ENCODE assay signal across 15 cellular contexts in the genomic region with DNA sequence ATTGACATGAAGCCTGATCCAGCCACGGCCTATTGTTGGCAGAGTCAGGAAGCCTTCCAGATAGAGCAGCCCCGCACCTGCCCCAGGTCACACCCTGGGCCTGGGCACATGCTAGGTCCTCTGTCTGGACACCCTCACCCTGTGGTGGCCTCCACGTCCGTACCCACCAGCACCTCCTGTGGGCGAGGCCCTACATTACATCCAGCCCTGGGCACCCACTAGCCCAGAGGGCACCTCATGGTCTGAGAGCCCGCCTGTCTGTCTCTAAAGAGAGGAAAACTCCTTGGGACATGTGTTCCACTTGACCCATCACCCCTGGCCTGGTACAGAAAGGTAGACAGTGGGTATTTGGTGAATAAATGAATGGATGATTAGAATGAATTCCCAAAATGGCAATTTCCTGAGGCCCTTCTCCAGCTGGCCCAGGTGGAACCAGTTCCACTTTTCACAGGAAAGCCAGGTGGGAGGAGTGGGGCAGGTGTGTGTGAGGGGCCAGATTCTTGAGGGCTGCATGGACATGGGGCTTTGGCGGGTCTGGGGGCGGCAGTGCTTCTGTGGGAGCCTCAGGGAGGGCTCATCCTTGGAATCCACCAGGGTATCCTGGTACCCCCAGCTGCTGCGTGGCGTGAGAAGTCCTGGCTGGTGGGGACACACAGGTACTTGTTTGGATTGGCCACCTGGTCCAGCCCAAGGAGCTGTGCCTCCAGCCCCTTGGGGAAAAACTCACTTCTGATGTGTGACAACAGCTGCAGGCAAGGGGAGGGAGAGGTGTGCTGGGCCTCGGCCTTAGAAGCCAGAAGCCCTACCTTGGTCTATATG. TPM values are rescaled to one million over a fixed set of nuclear protein-coding genes. Genes with fewer than 3 reads are reported as not detected.
DNase-seq lines count a peak whose midpoint lies in the region; FAIRE-seq and TF ChIP-seq lines count a peak whose summit lies in the region.
"Not testable (repeated sequence)": the region's sequence is repeated elsewhere in the genome, so short reads cannot be mapped to it uniquely, and the experiment has no call there.
"Had no signal": no experiment of that assay in that cellular context is flagged by ENCODE, and none has a peak within 500 bp of the region (broad histone marks: within the 10 kb centered on the region; RNA-seq: fewer than 3 reads in every experiment).

No MANE protein-coding gene starts in this region.

- not testable (repeated sequence) for H3K79me2 ChIP-seq in MM.1S (ENCODE audit: low read length); H1 (ENCODE audit: control insufficient read depth in 1 of 2, insufficient read depth in 2 of 2, low read length in 2 of 2)

- H4K91ac ChIP-seq in H1 (replicated peaks; ENCODE audit: insufficient read length, low read length) = not testable (repeated sequence)

- H3K4me3 ChIP-seq in BJ (ENCODE audit: low read depth, low read length); GM12875 (ENCODE audit: low read depth, low read length); MM.1S (ENCODE audit: low read length); H1 (ENCODE audit: extremely low read depth in 1 of 4, insufficient read depth in 2 of 4, low read depth in 3 of 4, low read length in 4 of 4): not testable (repeated sequence)

- H3K56ac ChIP-seq in H1 (replicated peaks; ENCODE audit: insufficient read length, low read depth, low read length) = not testable (repeated sequence)

- not testable (repeated sequence) for H2AK5ac ChIP-seq in H1 (ENCODE audit: low read depth, low read length)

- not testable (repeated sequence) for H3K27ac ChIP-seq in MM.1S (ENCODE audit: low read length); H1 (ENCODE audit: low read depth, low read length)

- in situ Hi-C loops in SK-MEL-5 (cut with HindIII; ENCODE audit: low pct_unique_long_range_greater_than_20kb, low sequenced_read_pairs) = not testable (repeated sequence)

- H3K27me3 ChIP-seq in BJ (ENCODE audit: control insufficient read depth, insufficient read depth, low read length); MM.1S (replicated peaks; ENCODE audit: insufficient read depth, low read length); H1 (replicated peaks in 1 of 4; ENCODE audit: control insufficient read depth in 3 of 4, extremely low read depth in 1 of 4, insufficient read depth in 3 of 4, low read length in 3 of 4): not testable (repeated sequence)

- TF ChIP-seq CTCF in BJ (IDR thresholded peaks at IDR 0.05; ENCODE audit: insufficient read depth, low read depth, low read length) (peak; percentile 17; the same call in 1 of the 2 replicates), GM12875 (IDR thresholded peaks at IDR 0.05; ENCODE audit: borderline replicate concordance, insufficient read depth, low read depth, low read length) (peak; percentile 33; the same call in 1 of the 2 replicates), MM.1S (IDR thresholded peaks at IDR 0.05; ENCODE audit: low read length) (peak; percentile 25), H1 (IDR thresholded peaks at IDR 0.05; ENCODE audit: control extremely low read depth in 1 of 3, insufficient read depth in 1 of 3, low read depth in 1 of 3, low read length in 3 of 3) (peak; percentile 47 to 57 (median 57))

- H3K4me1 ChIP-seq in MM.1S (ENCODE audit: low read length); H1 (replicated peaks in 1 of 4; ENCODE audit: control insufficient read depth in 3 of 4, insufficient read depth in 4 of 4, low read length in 3 of 4): not testable (repeated sequence)

- not testable (repeated sequence) for TF ChIP-seq EP300 in H1 (IDR thresholded peaks at IDR 0.05; ENCODE audit: borderline replicate concordance in 1 of 2, low read depth in 2 of 2, low read length in 2 of 2)

- not testable (repeated sequence) for H3K4me2 ChIP-seq in MM.1S (ENCODE audit: low read depth, low read length); H1 (ENCODE audit: insufficient read depth in 1 of 2, low read depth in 2 of 2, low read length in 2 of 2)

- not testable (repeated sequence) for H4K5ac ChIP-seq in H1 (ENCODE audit: insufficient read length, low read depth, low read length)

- not testable (repeated sequence) for H3K23ac ChIP-seq in H1 (ENCODE audit: insufficient read length)

- H2AFZ ChIP-seq in MM.1S (ENCODE audit: low read length); H1 (ENCODE audit: low read length): not testable (repeated sequence)

- POLR2A ChIA-PET in BJ (lab: Charles Lee); H1 (lab: Charles Lee; ENCODE audit: partially characterized antibody): not testable (repeated sequence)

- H2BK20ac ChIP-seq in H1 (ENCODE audit: low read length) = not testable (repeated sequence)

- not testable (repeated sequence) for H3K79me1 ChIP-seq in H1 (ENCODE audit: low read depth, low read length)

- H3K14ac ChIP-seq in H1 (ENCODE audit: insufficient read length) = not testable (repeated sequence)

- not testable (repeated sequence) for H2BK12ac ChIP-seq in H1 (ENCODE audit: low read depth, low read length)

- WGBS in H1 (ENCODE audit: extremely low coverage in 1 of 2, insufficient coverage in 1 of 2, insufficient read length in 1 of 2, insufficient replicate concordance in 2 of 2, low coverage in 1 of 2, low lambda C conversion rate in 2 of 2, missing lambda C conversion rate in 1 of 2), 2 experiments = 85% methylated on average over 11 of the region's 11 CpGs; no CpG with 5 or more reads in 1 of the 2 experiments

- H3K9ac ChIP-seq in MM.1S (ENCODE audit: low read length); H1 (replicated peaks in 1 of 4; ENCODE audit: extremely low read depth in 1 of 4, low read depth in 3 of 4, low read length in 3 of 4): not testable (repeated sequence)

- not testable (repeated sequence) for H3K9me2 ChIP-seq in MM.1S (replicated peaks; ENCODE audit: insufficient read depth, low read length)

- FAIRE-seq in H1 (lab: Jason Lieb, UNC) = not testable (repeated sequence)

- not testable (repeated sequence) for H3K36me3 ChIP-seq in BJ (ENCODE audit: control insufficient read depth, insufficient read depth, low read length); MM.1S (replicated peaks; ENCODE audit: insufficient read depth, low read length); H1 (ENCODE audit: control insufficient read depth in 2 of 4, insufficient read depth in 4 of 4, low read length in 3 of 4)

- not testable (repeated sequence) for H4K8ac ChIP-seq in H1 (ENCODE audit: extremely low read depth, insufficient read depth, low read length)

- not testable (repeated sequence) for H3K23me2 ChIP-seq in H1 (ENCODE audit: low read depth, low read length)

- CTCF ChIA-PET in BJ (lab: Yijun Ruan, JAX) = not testable (repeated sequence)
- CTCF ChIA-PET in H1 (lab: Charles Lee; ENCODE audit: partially characterized antibody) = interaction anchor here (0.6 to 3.7 kb wide), 13 partner anchors 12 to 763 kb away, joined by 3 to 38 read pairs (median 4); partner anchors contain the start of gene HEXA

- not testable (repeated sequence) for TF ChIP-seq POLR2A in H1 (IDR thresholded peaks at IDR 0.05; ENCODE audit: control extremely low read depth in 1 of 2, low read depth in 2 of 2, low read length in 2 of 2)

- TF ChIP-seq RAD21 in H1 (IDR thresholded peaks at IDR 0.05 in 1 of 2, conservative IDR thresholded peaks at IDR 0.05 in 1 of 2; ENCODE audit: low read depth in 2 of 2, low read length in 2 of 2) = peak; percentile 37 to 53; a peak in 3 of 4 replicates

- H3F3A ChIP-seq in MM.1S (ENCODE audit: insufficient read depth, low read length) = not testable (repeated sequence)

- H3K18ac ChIP-seq in H1 (ENCODE audit: extremely low read depth, low read length) = not testable (repeated sequence)

- H4K20me1 ChIP-seq in MM.1S (ENCODE audit: insufficient read depth, low read length); H1 (replicated peaks in 1 of 2; ENCODE audit: control insufficient read depth in 1 of 2, insufficient read depth in 2 of 2, low read length in 2 of 2): not testable (repeated sequence)

- not testable (repeated sequence) for DNase-seq in BJ (ENCODE audit: low read depth); MM.1S
- DNase-seq in SK-MEL-5 (ENCODE audit: low read depth, low spot score) (peak; percentile 32), activated T-cell treated with anti-CD3 and anti-CD28 coated beads for 48 hours (ENCODE audit: low read depth) (peak; percentile 18), H1 (ENCODE audit: low read depth in 1 of 2, low spot score in 2 of 2) (peak in 1 of 2 experiments; percentile 90), iPS-NIHi7 (ENCODE audit: extremely low spot score) (peak; percentile 36)
- DNase-seq in stimulated activated CD4-positive, alpha-beta T cell treated with anti-CD3 and anti-CD28 coated beads, Interleukin-2, amount 100 ng/mL, for 48 hours = peak; percentile 5 to 11

- not testable (repeated sequence) for H2BK15ac ChIP-seq in H1 (ENCODE audit: low read length)

- not testable (repeated sequence) for H3K9me3 ChIP-seq in MM.1S (replicated peaks; ENCODE audit: insufficient read depth, low read length); H1 (ENCODE audit: insufficient read depth in 2 of 2, low read depth in 1 of 2, low read length in 1 of 2)

- not testable (repeated sequence) for H2BK120ac ChIP-seq in H1 (replicated peaks; ENCODE audit: low read depth, low read length)

- not testable (repeated sequence) for H2BK5ac ChIP-seq in H1 (ENCODE audit: low read depth, low read length)

- not testable (repeated sequence) for H3K4ac ChIP-seq in H1 (replicated peaks; ENCODE audit: insufficient read length, low read depth, low read length)

RNA-seq across cellular contexts. Expression of gene GOLGA6B, which starts 26.0 kb away (rescaled TPM):
- polyA plus RNA-seq in BJ (2011; rRNA removed) (not detected in 2 replicates), H1 (2011; rRNA removed) (0.06 and 0.09 TPM in 2 replicates)
- polyA minus RNA-seq in BJ (2011; rRNA and poly(A)+ RNA removed) = not detected in 2 replicates
- total RNA-seq in SK-MEL-5 (2014; rRNA removed; shearing (Covaris generic)) = not detected in 2 replicates
- not detected in 2 replicates for polyA plus RNA-seq in SK-MEL-5 (2015; cell fraction: cytosol; rRNA removed)
- not detected in 2 replicates for polyA plus RNA-seq in SK-MEL-5 (2015; cell fraction: nucleus; rRNA removed)
- not detected in 2 replicates for total RNA-seq in H1 (2021; fragmentation: NEBNext Ultra II Directional; extraction: Animal tissue kit (Norgen Biotek cat#: 25700))
- polyA plus RNA-seq in H1 (2011; cell fraction: cytosol; rRNA removed) = 0.19 TPM
- polyA plus RNA-seq in H1 (2011; cell fraction: nucleus; rRNA removed) = 0.70 TPM
- 0.33 to 0.50 TPM (median 0.43 TPM) in 3 of 4 replicates, not detected in the other for polyA plus RNA-seq in H1 (2012, experiment 1 of 2)
- polyA plus RNA-seq in H1 (2012, experiment 2 of 2) = not detected
- 0.41 TPM for polyA plus RNA-seq in H1 (2013, experiment 1 of 2)
- 0.40 TPM for polyA plus RNA-seq in H1 (2013, experiment 2 of 2)
- polyA minus RNA-seq in H1 (2011; rRNA and poly(A)+ RNA removed) = 0.09 and 0.34 TPM in 2 replicates
- polyA minus RNA-seq in H1 (2011; cell fraction: cytosol; rRNA and poly(A)+ RNA removed) = not detected
- not detected for polyA minus RNA-seq in H1 (2011; cell fraction: nucleus; rRNA and poly(A)+ RNA removed)
- total RNA-seq: aorta; cerebellum; natural killer cell treated with Interleukin-12 subunit alpha and Interleukin-12 subunit beta and Interleukin-15 and Interleukin-18, amount 100 ng/mL, for 72 hours; posterior vena cava; T-helper 1 cell treated with Interleukin-12 subunit alpha and Interleukin-12 subunit beta and Interleukin-4 antibody, amounts not matched to agents 30 ng/mL and 1 ng/mL, for 36 hours had no signal
- polyA plus RNA-seq: aorta had no signal

RNA-seq across cellular contexts. Expression of gene HIGD2B, which starts 57.5 kb away (rescaled TPM):
- not detected in 2 replicates for polyA plus RNA-seq in BJ (2011; rRNA removed)
- not detected in 2 replicates for polyA minus RNA-seq in BJ (2011; rRNA and poly(A)+ RNA removed)
- 0.11 TPM in 1 of 2 replicates, not detected in the other for total RNA-seq in SK-MEL-5 (2014; rRNA removed; shearing (Covaris generic))
- not detected in 2 replicates for polyA plus RNA-seq in SK-MEL-5 (2015; cell fraction: cytosol; rRNA removed)
- not detected in 2 replicates for polyA plus RNA-seq in SK-MEL-5 (2015; cell fraction: nucleus; rRNA removed)
- not detected in 2 replicates for total RNA-seq in H1 (2021; fragmentation: NEBNext Ultra II Directional; extraction: Animal tissue kit (Norgen Biotek cat#: 25700))
- not detected in 2 replicates for polyA plus RNA-seq in H1 (2011; rRNA removed)
- polyA plus RNA-seq in H1 (2011; cell fraction: cytosol; rRNA removed) = not detected
- not detected for polyA plus RNA-seq in H1 (2011; cell fraction: nucleus; rRNA removed)
- polyA plus RNA-seq in H1 (2012, experiment 1 of 2) = not detected in 4 replicates
- polyA plus RNA-seq in H1 (2012, experiment 2 of 2) = not detected
- 0.04 TPM for polyA plus RNA-seq in H1 (2013, experiment 1 of 2)
- polyA plus RNA-seq in H1 (2013, experiment 2 of 2) = 0.04 TPM
- not detected in 2 replicates for polyA minus RNA-seq in H1 (2011; rRNA and poly(A)+ RNA removed)
- not detected for polyA minus RNA-seq in H1 (2011; cell fraction: cytosol; rRNA and poly(A)+ RNA removed)
- not detected for polyA minus RNA-seq in H1 (2011; cell fraction: nucleus; rRNA and poly(A)+ RNA removed)
- total RNA-seq: aorta, cerebellum, left lobe of liver, posterior vena cava, tibial nerve had no signal
- polyA plus RNA-seq: aorta had no signal

RNA-seq across cellular contexts. Expression of gene BBS4, which starts 57.5 kb away (rescaled TPM):
- polyA plus RNA-seq in BJ (2011; rRNA removed) (22.2 and 24.9 TPM in 2 replicates), H1 (2011; rRNA removed) (11.5 and 17.4 TPM in 2 replicates)
- 10.4 and 12.3 TPM in 2 replicates for polyA minus RNA-seq in BJ (2011; rRNA and poly(A)+ RNA removed)
- total RNA-seq in SK-MEL-5 (2014; rRNA removed; shearing (Covaris generic)) = 35.4 and 39.5 TPM in 2 replicates
- 29.1 and 39.9 TPM in 2 replicates for polyA plus RNA-seq in SK-MEL-5 (2015; cell fraction: cytosol; rRNA removed)
- polyA plus RNA-seq in SK-MEL-5 (2015; cell fraction: nucleus; rRNA removed) = 121 and 158 TPM in 2 replicates
- total RNA-seq in H1 (2021; fragmentation: NEBNext Ultra II Directional; extraction: Animal tissue kit (Norgen Biotek cat#: 25700)) = 24.1 and 24.3 TPM in 2 replicates
- polyA plus RNA-seq in H1 (2011; cell fraction: cytosol; rRNA removed) = 20.8 TPM
- 25.7 TPM for polyA plus RNA-seq in H1 (2011; cell fraction: nucleus; rRNA removed)
- polyA plus RNA-seq in H1 (2012, experiment 1 of 2) = 21.2 to 38.6 TPM (median 27.9 TPM) in 4 replicates
- polyA plus RNA-seq in H1 (2012, experiment 2 of 2) = 2.6 TPM
- polyA plus RNA-seq in H1 (2013, experiment 1 of 2) = 33.6 TPM
- polyA plus RNA-seq in H1 (2013, experiment 2 of 2) = 32.1 TPM
- polyA minus RNA-seq in H1 (2011; rRNA and poly(A)+ RNA removed) = 45.8 and 51.9 TPM in 2 replicates
- 19.7 TPM for polyA minus RNA-seq in H1 (2011; cell fraction: cytosol; rRNA and poly(A)+ RNA removed)
- 54.3 TPM for polyA minus RNA-seq in H1 (2011; cell fraction: nucleus; rRNA and poly(A)+ RNA removed)
